2 cellular contexts compared by ENCODE assay signal in genomic region chr3:72969766-72970165, GRCh38.
TF ChIP-seq lines count a peak whose summit lies in the region.

No MANE protein-coding gene starts in this region.

TF ChIP-seq in HepG2, 621 proteins besides CTCF, POLR2A, EP300 and RAD21:
- TF ChIP-seq EHMT2 (IDR thresholded peaks at IDR 0.05; ENCODE audit: borderline replicate concordance, low read depth, low read length) (no peak), NFKBIZ (CRISPR knock-in tag; IDR thresholded peaks at IDR 0.05) (no peak), ZNF782 (CRISPR knock-in tag; IDR thresholded peaks at IDR 0.05; ENCODE audit: borderline replicate concordance) (no peak), ZBTB1 (CRISPR knock-in tag; IDR thresholded peaks at IDR 0.05; ENCODE audit: borderline replicate concordance) (no peak), THAP7 (CRISPR knock-in tag; IDR thresholded peaks at IDR 0.05) (no peak), MIER2 (CRISPR knock-in tag; IDR thresholded peaks at IDR 0.05) (no peak), ZFP36L1 (CRISPR knock-in tag; IDR thresholded peaks at IDR 0.05) (no peak), ZFP90 (CRISPR knock-in tag; IDR thresholded peaks at IDR 0.05; ENCODE audit: borderline replicate concordance) (no peak), AGO1 (IDR thresholded peaks at IDR 0.05; ENCODE audit: low read depth, low read length, poor library complexity, severe bottlenecking) (no peak), KDM4B (CRISPR knock-in tag; IDR thresholded peaks at IDR 0.05) (no peak)

TF ChIP-seq in K562, 482 proteins besides CTCF, POLR2A, EP300 and RAD21:
- TF ChIP-seq ZNF121 (CRISPR knock-in tag; conservative IDR thresholded peaks at IDR 0.05) (0 out of 2 replicates have a peak, but pooled peaks have one; percentile 22), BACH1 (tag; IDR thresholded peaks at IDR 0.05) (no peak)
